8 cellular contexts compared by ENCODE assay signal in genomic region chr11:47186937-47187681, GRCh38. TPM values are rescaled to one million over a fixed set of nuclear protein-coding genes. Genes with fewer than 3 reads are reported as not detected.
DNase-seq lines count a peak whose midpoint lies in the region; ATAC-seq lines count a peak whose summit lies in the region.

No MANE protein-coding gene starts in this region.

- peaks cover 9% of the 10 kb centered on the region for H3K36me3 ChIP-seq in HUES6 (ENCODE audit: control insufficient read depth, insufficient read depth, low read length)

- H3K9me3 ChIP-seq in HUES6 (ENCODE audit: control insufficient read depth, insufficient read depth, low read depth, low read length): no peaks in the 10 kb centered on the region

- peak; percentile 37 for DNase-seq in DMS114 treated with DMSO at 0.1 percent for 48 hours (lab: John Stamatoyannopoulos, UW; ENCODE audit: unreplicated experiment)
- DNase-seq in activated CD4-positive, alpha-beta T cell treated with anti-CD3 and anti-CD28 coated beads, Interleukin-2, amount 10 ng/mL, durations not matched to agents 7 days and 5 days: peak; percentile 54
- peak; percentile 29 to 36 (median 35) for DNase-seq in effector memory CD8-positive, alpha-beta T cell
- DNase-seq in medulla oblongata (ENCODE audit: extremely low spot score): peak; percentile 37
- peak; percentile 26 for DNase-seq in stimulated activated CD8-positive, alpha-beta memory T cell treated with anti-CD3 and anti-CD28 coated beads, Interleukin-7, amount 100 ng/mL, for 24 hours (ENCODE audit: low read depth)
- DNase-seq in T1000 (lab: John Stamatoyannopoulos, UW): no peak
- no peak for DNase-seq in A172 (ENCODE audit: low spot score)

- H3K9ac ChIP-seq in HUES6 (ENCODE audit: low read length): peak overlapping the region; percentile 72

- POLR2A ChIA-PET in activated CD4-positive, alpha-beta T cell treated with anti-CD3 and anti-CD28 coated beads, Interleukin-2, amount 10 ng/mL, durations not matched to agents 7 days and 5 days (lab: Charles Lee): interaction anchor here (0.6 to 1.1 kb wide), 3 partner anchors 28 to 1063 kb away, joined by 3 to 5 read pairs (median 4); partner anchors contain the start of genes ACP2 and DDB2

- peaks cover 37% of the 10 kb centered on the region for H3K27me3 Mint-ChIP-seq in activated CD4-positive, alpha-beta T cell treated with anti-CD3 and anti-CD28 coated beads, Interleukin-2, amount 10 ng/mL, durations not matched to agents 7 days and 5 days
- peaks cover 23 to 59% of the 10 kb centered on the region in 2 donors for H3K27me3 Mint-ChIP-seq in effector memory CD8-positive, alpha-beta T cell

- H3K4me3 ChIP-seq in HUES6 (ENCODE audit: low read depth, low read length): peak overlapping the region; percentile 80

- peaks cover 28% of the 10 kb centered on the region for H3K4me1 ChIP-seq in HUES6 (ENCODE audit: control insufficient read depth, insufficient read depth, low read length)

- ATAC-seq in effector memory CD8-positive, alpha-beta T cell (replicated peaks): peak; percentile 69

- no peak overlapping the region for H3K27ac ChIP-seq in HUES6 (ENCODE audit: low read depth, low read length)

- H3K4me3 Mint-ChIP-seq in activated CD4-positive, alpha-beta T cell treated with anti-CD3 and anti-CD28 coated beads, Interleukin-2, amount 10 ng/mL, durations not matched to agents 7 days and 5 days: peak overlapping the region; percentile 63
- H3K4me3 Mint-ChIP-seq in effector memory CD8-positive, alpha-beta T cell: peak overlapping the region; percentile 74 to 77

- CTCF ChIA-PET in activated CD4-positive, alpha-beta T cell treated with anti-CD3 and anti-CD28 coated beads, Interleukin-2, amount 10 ng/mL, durations not matched to agents 7 days and 5 days (lab: Charles Lee): interaction anchor here (0.6 to 2.8 kb wide), 11 partner anchors 8 to 637 kb away, joined by 3 to 18 read pairs (median 4); partner anchors contain the start of genes ARFGAP2 and DDB2

- H3K4me1 Mint-ChIP-seq in activated CD4-positive, alpha-beta T cell treated with anti-CD3 and anti-CD28 coated beads, Interleukin-2, amount 10 ng/mL, durations not matched to agents 7 days and 5 days: peaks cover 13% of the 10 kb centered on the region
- H3K4me1 Mint-ChIP-seq in effector memory CD8-positive, alpha-beta T cell (ENCODE audit: low read depth in 2 of 2): peaks cover 4% of the 10 kb centered on the region in 2 donors

- no peak overlapping the region for H3K27ac Mint-ChIP-seq in activated CD4-positive, alpha-beta T cell treated with anti-CD3 and anti-CD28 coated beads, Interleukin-2, amount 10 ng/mL, durations not matched to agents 7 days and 5 days
- H3K27ac Mint-ChIP-seq in effector memory CD8-positive, alpha-beta T cell: no peak overlapping the region

- H3K36me3 Mint-ChIP-seq in activated CD4-positive, alpha-beta T cell treated with anti-CD3 and anti-CD28 coated beads, Interleukin-2, amount 10 ng/mL, durations not matched to agents 7 days and 5 days (ENCODE audit: low read depth): peaks cover 2% of the 10 kb centered on the region
- peaks cover 7% of the 10 kb centered on the region for H3K36me3 Mint-ChIP-seq in effector memory CD8-positive, alpha-beta T cell (ENCODE audit: insufficient read depth)

- peaks cover 10% of the 10 kb centered on the region for H3K27me3 ChIP-seq in HUES6 (ENCODE audit: control insufficient read depth, insufficient read depth, low read length)

- H3K9me3 Mint-ChIP-seq in activated CD4-positive, alpha-beta T cell treated with anti-CD3 and anti-CD28 coated beads, Interleukin-2, amount 10 ng/mL, durations not matched to agents 7 days and 5 days: no peaks in the 10 kb centered on the region
- H3K9me3 Mint-ChIP-seq in effector memory CD8-positive, alpha-beta T cell: no peaks in the 10 kb centered on the region

RNA-seq across cellular contexts. Expression of gene PACSIN3, which starts 0.9 kb away (rescaled TPM):
- total RNA-seq in activated CD4-positive, alpha-beta T cell treated with anti-CD3 and anti-CD28 coated beads, Interleukin-2, amount 10 ng/mL, durations not matched to agents 7 days and 5 days: 1 to 10 TPM; 1.8 to 2.2 TPM
- 28.7 and 32.2 TPM in 2 replicates for total RNA-seq in A172 (2014; rRNA removed; shearing (Covaris generic))

RNA-seq across cellular contexts. Expression of gene ARFGAP2, which starts 10.4 kb away (rescaled TPM):
- total RNA-seq in activated CD4-positive, alpha-beta T cell treated with anti-CD3 and anti-CD28 coated beads, Interleukin-2, amount 10 ng/mL, durations not matched to agents 7 days and 5 days: 100 to 1,000 TPM in 1 of 2 experiments, 10 to 100 TPM in 1; 88.1 to 103 TPM
- total RNA-seq in A172 (2014; rRNA removed; shearing (Covaris generic)): 106 and 166 TPM in 2 replicates

RNA-seq across cellular contexts. Expression of gene DDB2, which starts 27.7 kb away (rescaled TPM):
- total RNA-seq in activated CD4-positive, alpha-beta T cell treated with anti-CD3 and anti-CD28 coated beads, Interleukin-2, amount 10 ng/mL, durations not matched to agents 7 days and 5 days: 100 to 1,000 TPM; 156 to 166 TPM
- 86.1 and 110 TPM in 2 replicates for total RNA-seq in A172 (2014; rRNA removed; shearing (Covaris generic))

Comparison
In these comparisons a context has a peak if more than half of its experiments do, and no peak if none do; other contexts are left out.
1. DNase-seq: peak in DMS114 treated with DMSO at 0.1 percent for 48 hours (single experiment), activated CD4-positive, alpha-beta T cell treated with anti-CD3 and anti-CD28 coated beads, Interleukin-2, amount 10 ng/mL, durations not matched to agents 7 days and 5 days (single experiment), effector memory CD8-positive, alpha-beta T cell (3 of 3), medulla oblongata (single experiment) and stimulated activated CD8-positive, alpha-beta memory T cell treated with anti-CD3 and anti-CD28 coated beads, Interleukin-7, amount 100 ng/mL, for 24 hours (single experiment); none in T1000 (single experiment) and A172 (single experiment).